Comparison of ENCODE assay signal across 8 cellular contexts in the genomic region with DNA sequence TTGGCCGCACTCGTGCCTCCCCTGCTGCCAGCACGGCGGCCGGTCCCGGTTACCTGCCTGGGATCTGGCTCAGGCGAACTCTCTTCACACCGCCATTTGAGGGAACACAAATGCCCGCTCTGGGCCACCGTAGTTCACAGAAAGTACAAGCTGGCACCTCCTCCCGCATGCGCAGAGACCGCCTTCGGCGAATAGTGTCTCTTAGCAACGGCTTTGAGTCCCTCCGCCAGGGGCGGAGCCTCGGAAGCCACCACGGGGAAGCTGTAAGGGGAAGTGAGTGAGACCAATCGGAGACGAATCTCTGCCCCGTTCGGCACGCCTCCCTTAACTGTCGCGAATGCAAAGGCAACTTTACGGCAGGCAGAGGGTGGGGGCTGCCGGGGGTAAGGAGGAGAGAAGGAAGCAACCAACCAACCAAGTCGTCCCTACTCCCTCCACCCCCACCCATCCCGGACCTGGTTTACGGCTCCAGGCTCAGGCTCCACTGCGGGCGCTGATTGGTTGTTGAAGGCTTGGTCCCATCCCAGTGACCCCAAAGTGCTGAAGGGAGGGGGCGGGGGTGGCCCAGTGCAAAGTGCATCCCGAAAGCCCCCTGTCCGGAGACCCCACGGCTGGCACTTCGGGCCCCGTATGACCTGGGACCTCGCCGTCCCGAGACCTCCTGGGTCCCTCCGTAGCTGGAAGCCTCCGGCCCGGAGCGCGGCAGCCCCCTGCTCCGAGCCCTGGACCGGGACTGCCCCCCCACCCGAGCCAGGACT. TPM values are rescaled to one million over a fixed set of nuclear protein-coding genes. Genes with fewer than 3 reads are reported as not detected.
DNase-seq lines count a peak whose midpoint lies in the region; ATAC-seq and TF ChIP-seq lines count a peak whose summit lies in the region.

A gene with protein sequence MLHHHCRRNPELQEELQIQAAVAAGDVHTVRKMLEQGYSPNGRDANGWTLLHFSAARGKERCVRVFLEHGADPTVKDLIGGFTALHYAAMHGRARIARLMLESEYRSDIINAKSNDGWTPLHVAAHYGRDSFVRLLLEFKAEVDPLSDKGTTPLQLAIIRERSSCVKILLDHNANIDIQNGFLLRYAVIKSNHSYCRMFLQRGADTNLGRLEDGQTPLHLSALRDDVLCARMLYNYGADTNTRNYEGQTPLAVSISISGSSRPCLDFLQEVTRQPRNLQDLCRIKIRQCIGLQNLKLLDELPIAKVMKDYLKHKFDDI (plus strand): TSS at position 526 of the 758 bp plus-strand sequence. CDS start 9,628 bp downstream, outside the sequence.
A gene with protein sequence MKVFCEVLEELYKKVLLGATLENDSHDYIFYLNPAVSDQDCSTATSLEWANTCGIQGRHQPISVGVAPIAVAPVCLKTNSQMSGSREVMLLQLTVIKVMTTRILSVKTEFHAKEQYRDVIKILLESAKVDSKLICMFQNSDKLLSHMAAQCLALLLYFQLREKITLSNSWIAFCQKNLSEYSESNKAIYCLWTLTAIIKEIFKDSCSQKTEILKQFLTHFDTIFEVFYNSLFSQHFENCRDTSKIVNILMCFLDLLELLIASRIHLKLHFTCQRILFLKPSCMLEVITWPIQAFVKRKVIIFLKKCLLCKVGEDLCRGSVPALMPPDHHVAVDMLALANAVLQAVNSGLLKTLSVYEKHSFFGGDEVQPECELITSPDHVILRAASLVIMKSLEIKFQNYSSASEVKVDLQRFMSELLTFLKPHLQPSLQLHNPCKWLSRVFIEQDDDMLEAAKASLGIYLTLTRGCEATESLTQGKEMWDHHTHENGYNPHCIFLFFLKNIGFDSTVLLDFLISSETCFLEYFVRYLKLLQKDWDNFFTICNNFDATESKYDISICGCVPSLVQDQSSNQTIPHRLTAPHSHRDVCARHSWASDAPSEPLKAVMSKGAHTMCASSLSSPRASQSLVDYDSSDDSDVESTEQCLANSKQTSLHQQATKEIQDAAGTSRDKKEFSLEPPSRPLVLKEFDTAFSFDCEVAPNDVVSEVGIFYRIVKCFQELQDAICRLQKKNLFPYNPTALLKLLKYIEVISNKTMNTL (minus strand): TSS at position 121 of the 758 bp plus-strand sequence. CDS start 21,342 bp downstream, outside the sequence.

- 1% methylated on average over 50 to 51 of the region's 51 CpGs for WGBS in esophagus, 2 donors

- no peak for TF ChIP-seq CTCF in Panc1 (IDR thresholded peaks at IDR 0.05)

- peak within 1 kb of the TSS; percentile 96 for H3K27ac ChIP-seq in Panc1 (ENCODE audit: low read length)
- peak within 1 kb of the TSS; percentile 81 to 89 for H3K27ac ChIP-seq in esophagus (ENCODE audit: low read depth in 2 of 2, low read length in 1 of 2)

- peak within 1 kb of the TSS; percentile 98 to 100 for H3K4me3 ChIP-seq in Panc1 (ENCODE audit: low read depth in 2 of 2, low read length in 2 of 2)
- H3K4me3 ChIP-seq in esophagus (ENCODE audit: low read depth in 1 of 2, low read length in 2 of 2), result peak within 1 kb of the TSS; percentile 92
- peak within 1 kb of the TSS; percentile 82 for H3K4me3 ChIP-seq in mucosa of stomach (ENCODE audit: low read length)

- no TSS peak for BruUV-seq in Panc1 (replicated peaks; lab: Mats Ljungman, UMichigan)

- DNase-seq in DMS53 (lab: John Stamatoyannopoulos, UW) (peak; percentile 99), KG1 (lab: John Stamatoyannopoulos, UW) (peak; percentile 99), Panc1 (ENCODE audit: low read depth, low spot score) (peak; percentile 99)
- DNase-seq in activated T-cell treated with anti-CD3 and anti-CD28 coated beads, Interleukin-2, amount 50 U/mL, for 4 hours, result peak; percentile 99
- DNase-seq in stimulated activated CD8-positive, alpha-beta memory T cell treated with anti-CD3 and anti-CD28 coated beads, Interleukin-7, amount 100 ng/mL, for 1 hour (ENCODE audit: low read depth in 2 of 2), result peak; percentile 98

- intact Hi-C loops in Panc1 (cut with micrococcal nuclease; ENCODE audit: unreplicated experiment), result no loop called here

- H3K36me3 Mint-ChIP-seq in activated T-cell treated with anti-CD3 and anti-CD28 coated beads, Interleukin-2, amount 50 U/mL, for 4 hours (ENCODE audit: insufficient read depth), result peaks cover 23% of the 10 kb centered on the region

- H3K4me1 Mint-ChIP-seq in activated T-cell treated with anti-CD3 and anti-CD28 coated beads, Interleukin-2, amount 50 U/mL, for 4 hours (ENCODE audit: low read depth), result peaks cover 58% of the 10 kb centered on the region

- no peaks in the 10 kb centered on the region for H3K9me3 ChIP-seq in Panc1 (ENCODE audit: control insufficient read depth, insufficient read depth, low read depth, low read length)
- no peaks in the 10 kb centered on the region for H3K9me3 ChIP-seq in esophagus (ENCODE audit: control insufficient read depth in 2 of 2, insufficient read depth in 1 of 2, low read depth in 1 of 2, low read length in 1 of 2)
- H3K9me3 ChIP-seq in mucosa of stomach (ENCODE audit: control insufficient read depth, low read length), result no peaks in the 10 kb centered on the region

- no peaks in the 10 kb centered on the region for H3K27me3 ChIP-seq in Panc1 (ENCODE audit: control insufficient read depth, insufficient read depth, low read length)
- no peaks in the 10 kb centered on the region for H3K27me3 ChIP-seq in esophagus (ENCODE audit: control insufficient read depth in 1 of 2, insufficient read depth in 2 of 2, low read length in 2 of 2)
- no peaks in the 10 kb centered on the region for H3K27me3 ChIP-seq in mucosa of stomach (ENCODE audit: control insufficient read depth, insufficient read depth, low read length)

- no peak within 1 kb of the TSS for H3K4me3 Mint-ChIP-seq in activated T-cell treated with anti-CD3 and anti-CD28 coated beads, Interleukin-2, amount 50 U/mL, for 4 hours

- peak within 1 kb of the TSS; percentile 95 for H3K9ac ChIP-seq in mucosa of stomach (ENCODE audit: low read length)

- ATAC-seq in GM21723 (IDR thresholded peaks at IDR 0.05; ENCODE audit: unreplicated experiment) (peak; percentile 86), Panc1 (peak; percentile 99)
- peak; percentile 87 to 88 for ATAC-seq in activated T-cell treated with anti-CD3 and anti-CD28 coated beads, Interleukin-2, amount 50 U/mL, for 4 hours

- no peaks in the 10 kb centered on the region for H3K27me3 Mint-ChIP-seq in activated T-cell treated with anti-CD3 and anti-CD28 coated beads, Interleukin-2, amount 50 U/mL, for 4 hours (ENCODE audit: low read depth)

- in situ Hi-C loops in Panc1 (cut with HindIII; ENCODE audit: low pct_unique_long_range_greater_than_20kb, low sequenced_read_pairs), result no loop called here

- POLR2A ChIA-PET in Panc1 (lab: Charles Lee), result interaction anchor here (0.5 kb wide), 1 partner anchor 16 kb away, joined by 3 read pairs; no protein-coding TSS in a partner anchor

- no peaks in the 10 kb centered on the region for H3K9me3 Mint-ChIP-seq in activated T-cell treated with anti-CD3 and anti-CD28 coated beads, Interleukin-2, amount 50 U/mL, for 4 hours

- H3K4me1 ChIP-seq in Panc1 (ENCODE audit: control insufficient read depth, insufficient read depth, low read length) (peaks cover 16% of the 10 kb centered on the region), esophagus (ENCODE audit: control insufficient read depth in 2 of 2, insufficient read depth in 2 of 2, low read length in 1 of 2) (peaks cover 2 to 6% of the 10 kb centered on the region in 2 donors), mucosa of stomach (ENCODE audit: control insufficient read depth, insufficient read depth, low read length) (peaks cover 7% of the 10 kb centered on the region)

- H3K36me3 ChIP-seq in Panc1 (ENCODE audit: control insufficient read depth, insufficient read depth, low read length) (peaks cover 15% of the 10 kb centered on the region), esophagus (ENCODE audit: control insufficient read depth in 2 of 2, insufficient read depth in 2 of 2, low read length in 1 of 2) (no peaks in the 10 kb centered on the region), mucosa of stomach (ENCODE audit: control insufficient read depth, insufficient read depth, low read length) (no peaks in the 10 kb centered on the region)

- CTCF ChIA-PET in Panc1 (lab: Charles Lee), result interaction anchor here (0.6 to 1.9 kb wide), 2 partner anchors 252 to 1037 kb away, joined by 4 to 5 read pairs; no protein-coding TSS in a partner anchor

RNA-seq across cellular contexts. Expression of the first gene that starts in this region (rescaled TPM):
- total RNA-seq in Panc1 (2021; ENCODE audit: unreplicated experiment), result 18.1 TPM
- 11.3 TPM for polyA plus RNA-seq in Panc1 (2012; ENCODE audit: insufficient read length)
- total RNA-seq in activated T-cell treated with anti-CD3 and anti-CD28 coated beads, Interleukin-2, amount 50 U/mL, for 4 hours, result 10 to 100 TPM; 12.1 to 16.0 (median 15.5) TPM
- 1 to 10 TPM; 1.9 to 3.5 TPM for polyA plus RNA-seq in esophagus

RNA-seq across cellular contexts. Expression of the second gene that starts in this region (rescaled TPM):
- total RNA-seq in Panc1 (2021; ENCODE audit: unreplicated experiment), result 13.6 TPM
- polyA plus RNA-seq in Panc1 (2012; ENCODE audit: insufficient read length), result 5.0 TPM
- total RNA-seq in activated T-cell treated with anti-CD3 and anti-CD28 coated beads, Interleukin-2, amount 50 U/mL, for 4 hours, result 10 to 100 TPM; 47.9 to 56.7 (median 51.9) TPM
- 10 to 100 TPM in 1 of 2 donors, 1 to 10 TPM in 1; 5.9 to 10.6 TPM for polyA plus RNA-seq in esophagus

Comparison
In these comparisons a context has a peak if more than half of its experiments do, and no peak if none do; other contexts are left out.
1. Peak in every context shown above with its lines: DNase-seq, ATAC-seq, H3K4me3 ChIP-seq and H3K27ac ChIP-seq.